In genomic region chr11:61118406-61118805, GRCh38 we compare ENCODE assay signal across 24 cellular contexts. TPM values are rescaled to one million over a fixed set of nuclear protein-coding genes. Genes with fewer than 3 reads are reported as not detected.
DNase-seq lines count a peak whose midpoint lies in the region; ATAC-seq and TF ChIP-seq lines count a peak whose summit lies in the region.
"Had no signal": no experiment of that assay in that cellular context is flagged by ENCODE, and none has a peak within 500 bp of the region (broad histone marks: within the 10 kb centered on the region; RNA-seq: fewer than 3 reads in every experiment).

No MANE protein-coding gene starts in this region.

- CTCF ChIA-PET in activated CD8-positive, alpha-beta memory T cell treated with anti-CD3 and anti-CD28 coated beads, Interleukin-2, amount 10 ng/mL, durations not matched to agents 7 days and 5 days (lab: Charles Lee), result interaction anchor here (1.2 to 2.5 kb wide), 4 partner anchors 8 to 148 kb away, joined by 3 to 9 read pairs (median 6); no protein-coding TSS in a partner anchor
- CTCF ChIA-PET in CD8-positive, alpha-beta memory T cell (lab: Charles Lee), result interaction anchor here (1.6 to 1.7 kb wide), 2 partner anchors 13 to 76 kb away, joined by 3 to 4 read pairs; no protein-coding TSS in a partner anchor

- peaks cover 60% of the 10 kb centered on the region for H3K4me1 Mint-ChIP-seq in activated CD8-positive, alpha-beta memory T cell treated with anti-CD3 and anti-CD28 coated beads, Interleukin-2, amount 10 ng/mL, durations not matched to agents 7 days and 5 days
- H3K4me1 Mint-ChIP-seq in CD8-positive, alpha-beta memory T cell, result peaks cover 45 to 84% (median 75%) of the 10 kb centered on the region in 3 donors
- peaks cover 62% of the 10 kb centered on the region for H3K4me1 Mint-ChIP-seq in activated T-helper 2 cell treated with anti-CD3 and anti-CD28 coated beads, Interferon-gamma antibody, Interleukin-2, Interleukin-4, amounts not matched to agents 10 μg/mL and 5 μg/mL and 100 μg/mL, durations not matched to agents 14 hours and 24 hours and 36 hours (ENCODE audit: low read depth)
- peaks cover 19% of the 10 kb centered on the region for H3K4me1 Mint-ChIP-seq in neural progenitor cell

- ATAC-seq in activated CD8-positive, alpha-beta memory T cell treated with anti-CD3 and anti-CD28 coated beads, Interleukin-2, amount 10 ng/mL, durations not matched to agents 7 days and 5 days, result no peak
- no peak for ATAC-seq in HG02840 (IDR thresholded peaks at IDR 0.05; ENCODE audit: low FRiP score, unreplicated experiment)
- ATAC-seq in upper lobe of left lung (ENCODE audit: low FRiP score in 2 of 2), result no peak
- ATAC-seq: left ventricle myocardium superior had no signal

- TF ChIP-seq CTCF in neural progenitor cell (IDR thresholded peaks at IDR 0.05) (no peak), upper lobe of left lung (IDR thresholded peaks at IDR 0.05) (no peak)

- peaks cover 67% of the 10 kb centered on the region for H3K36me3 Mint-ChIP-seq in activated CD8-positive, alpha-beta memory T cell treated with anti-CD3 and anti-CD28 coated beads, Interleukin-2, amount 10 ng/mL, durations not matched to agents 7 days and 5 days
- peaks cover 23 to 88% (median 23%) of the 10 kb centered on the region in 3 donors for H3K36me3 Mint-ChIP-seq in CD8-positive, alpha-beta memory T cell
- peaks cover 94% of the 10 kb centered on the region for H3K36me3 Mint-ChIP-seq in activated T-helper 2 cell treated with anti-CD3 and anti-CD28 coated beads, Interferon-gamma antibody, Interleukin-2, Interleukin-4, amounts not matched to agents 10 μg/mL and 5 μg/mL and 100 μg/mL, durations not matched to agents 14 hours and 24 hours and 36 hours (ENCODE audit: low read depth)
- H3K36me3 Mint-ChIP-seq in neural progenitor cell, result peaks cover 2% of the 10 kb centered on the region

- no peak for TF ChIP-seq POLR2A in upper lobe of left lung (IDR thresholded peaks at IDR 0.05)

- no peak overlapping the region for H2AFZ ChIP-seq in neural progenitor cell (replicated peaks)

- peaks cover 3% of the 10 kb centered on the region for H3K9me3 Mint-ChIP-seq in activated CD8-positive, alpha-beta memory T cell treated with anti-CD3 and anti-CD28 coated beads, Interleukin-2, amount 10 ng/mL, durations not matched to agents 7 days and 5 days (ENCODE audit: low read depth)
- H3K9me3 Mint-ChIP-seq in CD8-positive, alpha-beta memory T cell, result no peaks in the 10 kb centered on the region
- H3K9me3 Mint-ChIP-seq in activated T-helper 2 cell treated with anti-CD3 and anti-CD28 coated beads, Interferon-gamma antibody, Interleukin-2, Interleukin-4, amounts not matched to agents 10 μg/mL and 5 μg/mL and 100 μg/mL, durations not matched to agents 14 hours and 24 hours and 36 hours, result peaks cover 5% of the 10 kb centered on the region
- H3K9me3 Mint-ChIP-seq in neural progenitor cell, result no peaks in the 10 kb centered on the region

- peak overlapping the region; percentile 8 for H3K27ac Mint-ChIP-seq in activated CD8-positive, alpha-beta memory T cell treated with anti-CD3 and anti-CD28 coated beads, Interleukin-2, amount 10 ng/mL, durations not matched to agents 7 days and 5 days
- peak overlapping the region in 7 of 8 donors; percentile 23 to 99 (median 83) for H3K27ac Mint-ChIP-seq in CD8-positive, alpha-beta memory T cell
- H3K27ac Mint-ChIP-seq in activated T-helper 2 cell treated with anti-CD3 and anti-CD28 coated beads, Interferon-gamma antibody, Interleukin-2, Interleukin-4, amounts not matched to agents 10 μg/mL and 5 μg/mL and 100 μg/mL, durations not matched to agents 14 hours and 24 hours and 36 hours, result peak overlapping the region; percentile 86
- H3K27ac Mint-ChIP-seq in neural progenitor cell, result peak overlapping the region; percentile 40

- H3K36me3 ChIP-seq in CD8-positive, alpha-beta memory T cell (ENCODE audit: insufficient read depth, low read length), result peaks cover 57% of the 10 kb centered on the region
- no peaks in the 10 kb centered on the region for H3K36me3 ChIP-seq in neural progenitor cell
- no peaks in the 10 kb centered on the region for H3K36me3 ChIP-seq in upper lobe of left lung
- H3K36me3 ChIP-seq: brain microvascular endothelial cell, prostate gland, WERI-Rb-1 had no signal

- no peaks in the 10 kb centered on the region for H3K79me2 ChIP-seq in neural progenitor cell (ENCODE audit: low read depth)

- WGBS in upper lobe of left lung, 2 donors, result 86 to 87% methylated on average over 8 to 9 of the region's 9 CpGs

- H4K20me1 ChIP-seq in neural progenitor cell (ENCODE audit: low read depth), result no peaks in the 10 kb centered on the region

- H3F3A ChIP-seq in neural progenitor cell (ENCODE audit: low read depth), result no peaks in the 10 kb centered on the region

- no peaks in the 10 kb centered on the region for H3K27me3 ChIP-seq in CD8-positive, alpha-beta memory T cell (ENCODE audit: insufficient read depth, low read length, poor library complexity, severe bottlenecking)
- H3K27me3 ChIP-seq in neural progenitor cell (no peaks in the 10 kb centered on the region), upper lobe of left lung (no peaks in the 10 kb centered on the region)
- H3K27me3 ChIP-seq: brain microvascular endothelial cell had no signal

- no peak overlapping the region for H3K9ac ChIP-seq in neural progenitor cell

- H3K27ac ChIP-seq in CD8-positive, alpha-beta memory T cell (ENCODE audit: low read depth, low read length), result no peak overlapping the region
- H3K27ac ChIP-seq in neural progenitor cell, result no peak overlapping the region
- H3K27ac ChIP-seq in upper lobe of left lung, result no peak overlapping the region
- H3K27ac ChIP-seq: brain microvascular endothelial cell, prostate gland, WERI-Rb-1 had no signal

- peaks cover 70% of the 10 kb centered on the region for H3K4me1 ChIP-seq in CD8-positive, alpha-beta memory T cell (ENCODE audit: insufficient read depth, low read length)
- H3K4me1 ChIP-seq in neural progenitor cell (peaks cover 8% of the 10 kb centered on the region), upper lobe of left lung (no peaks in the 10 kb centered on the region)

- H3K4me3 Mint-ChIP-seq in activated CD8-positive, alpha-beta memory T cell treated with anti-CD3 and anti-CD28 coated beads, Interleukin-2, amount 10 ng/mL, durations not matched to agents 7 days and 5 days, result no peak overlapping the region
- peak overlapping the region in 1 of 7 donors; percentile 33 for H3K4me3 Mint-ChIP-seq in CD8-positive, alpha-beta memory T cell
- no peak overlapping the region for H3K4me3 Mint-ChIP-seq in activated T-helper 2 cell treated with anti-CD3 and anti-CD28 coated beads, Interferon-gamma antibody, Interleukin-2, Interleukin-4, amounts not matched to agents 10 μg/mL and 5 μg/mL and 100 μg/mL, durations not matched to agents 14 hours and 24 hours and 36 hours (ENCODE audit: low read depth)
- no peak overlapping the region for H3K4me3 Mint-ChIP-seq in neural progenitor cell

- no peak for DNase-seq in activated CD8-positive, alpha-beta memory T cell treated with anti-CD3 and anti-CD28 coated beads, Interleukin-2, amount 10 ng/mL, durations not matched to agents 7 days and 5 days
- no peak for DNase-seq in activated CD8-positive, alpha-beta memory T cell treated with anti-CD3 and anti-CD28 coated beads for 24 hours
- no peak for DNase-seq in CD8-positive, alpha-beta memory T cell
- DNase-seq in activated T-helper 2 cell treated with anti-CD3 and anti-CD28 coated beads, Interferon-gamma antibody, Interleukin-2, Interleukin-4, amounts not matched to agents 10 μg/mL and 5 μg/mL and 100 μg/mL, durations not matched to agents 14 hours and 24 hours and 36 hours (ENCODE audit: low spot score), result no peak
- DNase-seq in neural progenitor cell (ENCODE audit: low spot score) (no peak), NCI-H1436 (lab: John Stamatoyannopoulos, UW) (no peak), upper lobe of left lung (no peak)
- DNase-seq: activated CD4-positive, alpha-beta T cell treated with anti-CD3 and anti-CD28 coated beads, Interleukin-2, amount 50 U/mL, for 4 hours; brain microvascular endothelial cell; effector CD4-positive, alpha-beta T cell; IMR-90; left ventricle myocardium superior; NCI-H1694; nucleus accumbens; stimulated activated naive CD4-positive, alpha-beta T cell treated with Interleukin-2 at 50 U/mL for 16 hours; WERI-Rb-1 had no signal

- no peak overlapping the region for H3K4me2 ChIP-seq in neural progenitor cell

- no peaks in the 10 kb centered on the region for H3K9me3 ChIP-seq in CD8-positive, alpha-beta memory T cell (ENCODE audit: low read length)
- no peaks in the 10 kb centered on the region for H3K9me3 ChIP-seq in neural progenitor cell (ENCODE audit: low read depth)
- H3K9me3 ChIP-seq in upper lobe of left lung, result no peaks in the 10 kb centered on the region
- H3K9me3 ChIP-seq: prostate gland had no signal

- no peak for TF ChIP-seq EP300 in upper lobe of left lung (IDR thresholded peaks at IDR 0.05)

- H3K4me3 ChIP-seq in CD8-positive, alpha-beta memory T cell (ENCODE audit: low read length), result no peak overlapping the region
- H3K4me3 ChIP-seq in neural progenitor cell, result no peak overlapping the region
- H3K4me3 ChIP-seq in upper lobe of left lung, result no peak overlapping the region
- H3K4me3 ChIP-seq: prostate gland had no signal

- POLR2A ChIA-PET in CD8-positive, alpha-beta memory T cell (lab: Charles Lee), result interaction anchor here (0.6 to 1.0 kb wide), 2 partner anchors 43 to 138 kb away, joined by 4 to 7 read pairs; partner anchors contain the start of gene VPS37C

- intact Hi-C loops in activated T-helper 2 cell treated with anti-CD3 and anti-CD28 coated beads, Interferon-gamma antibody, Interleukin-2, Interleukin-4, amounts not matched to agents 10 μg/mL and 5 μg/mL and 100 μg/mL, durations not matched to agents 14 hours and 24 hours and 36 hours (cut with micrococcal nuclease), result no loop called here

- H3K27me3 Mint-ChIP-seq in activated CD8-positive, alpha-beta memory T cell treated with anti-CD3 and anti-CD28 coated beads, Interleukin-2, amount 10 ng/mL, durations not matched to agents 7 days and 5 days, result no peaks in the 10 kb centered on the region
- H3K27me3 Mint-ChIP-seq in CD8-positive, alpha-beta memory T cell, result peaks cover 0 to 1% of the 10 kb centered on the region in 2 donors
- H3K27me3 Mint-ChIP-seq in activated T-helper 2 cell treated with anti-CD3 and anti-CD28 coated beads, Interferon-gamma antibody, Interleukin-2, Interleukin-4, amounts not matched to agents 10 μg/mL and 5 μg/mL and 100 μg/mL, durations not matched to agents 14 hours and 24 hours and 36 hours (ENCODE audit: low read depth), result no peaks in the 10 kb centered on the region
- H3K27me3 Mint-ChIP-seq in neural progenitor cell (ENCODE audit: insufficient read depth, low read depth), result peaks cover 7% of the 10 kb centered on the region

RNA-seq across cellular contexts. Expression of gene CD5, which starts 16.1 kb away (rescaled TPM):
- total RNA-seq in activated CD8-positive, alpha-beta memory T cell treated with anti-CD3 and anti-CD28 coated beads, Interleukin-2, amount 10 ng/mL, durations not matched to agents 7 days and 5 days, result 100 to 1,000 TPM; 134 to 152 TPM
- total RNA-seq in CD8-positive, alpha-beta memory T cell, result 100 to 1,000 TPM; 169 to 175 TPM
- 156 TPM for polyA plus RNA-seq in CD8-positive, alpha-beta memory T cell
- total RNA-seq in activated T-helper 2 cell treated with anti-CD3 and anti-CD28 coated beads, Interferon-gamma antibody, Interleukin-2, Interleukin-4, amounts not matched to agents 10 μg/mL and 5 μg/mL and 100 μg/mL, durations not matched to agents 14 hours and 24 hours and 36 hours, result 395 and 399 TPM in 2 replicates
- total RNA-seq in neural progenitor cell (ENCODE audit: low replicate concordance), result not detected in 2 replicates
- total RNA-seq in upper lobe of left lung, result 1 to 10 TPM; 1.2 to 3.1 (median 2.1) TPM
- total RNA-seq: A673, fibroblast of villous mesenchyme, H1, IMR-90, myocyte, NCI-H460 had no signal
- polyA plus RNA-seq: H1, IMR-90, keratinocyte had no signal

RNA-seq across cellular contexts. Expression of gene VPS37C, which starts 42.8 kb away (rescaled TPM):
- 1 to 10 TPM; 5.4 to 5.6 TPM for total RNA-seq in activated CD8-positive, alpha-beta memory T cell treated with anti-CD3 and anti-CD28 coated beads, Interleukin-2, amount 10 ng/mL, durations not matched to agents 7 days and 5 days
- total RNA-seq in CD8-positive, alpha-beta memory T cell, result 10 to 100 TPM in 1 of 2 experiments, 1 to 10 TPM in 1; 8.4 to 10.3 TPM
- polyA plus RNA-seq in CD8-positive, alpha-beta memory T cell, result 1.3 TPM
- total RNA-seq in activated T-helper 2 cell treated with anti-CD3 and anti-CD28 coated beads, Interferon-gamma antibody, Interleukin-2, Interleukin-4, amounts not matched to agents 10 μg/mL and 5 μg/mL and 100 μg/mL, durations not matched to agents 14 hours and 24 hours and 36 hours, result 10.6 and 12.5 TPM in 2 replicates
- total RNA-seq in neural progenitor cell (ENCODE audit: low replicate concordance), result 9.9 and 19.9 TPM in 2 replicates
- total RNA-seq in upper lobe of left lung, result 10 to 100 TPM; 14.7 to 42.0 (median 24.3) TPM

Comparison
In these comparisons a context has a peak if more than half of its experiments do, and no peak if none do; other contexts are left out.
1. H3K27ac Mint-ChIP-seq: peak in every context shown above with its lines; median percentile 86 in activated T-helper 2 cell treated with anti-CD3 and anti-CD28 coated beads, Interferon-gamma antibody, Interleukin-2, Interleukin-4, amounts not matched to agents 10 μg/mL and 5 μg/mL and 100 μg/mL, durations not matched to agents 14 hours and 24 hours and 36 hours; 83 in CD8-positive, alpha-beta memory T cell; 40 in neural progenitor cell; 8 in activated CD8-positive, alpha-beta memory T cell treated with anti-CD3 and anti-CD28 coated beads, Interleukin-2, amount 10 ng/mL, durations not matched to agents 7 days and 5 days.
2. RNA of gene CD5, which starts 16.1 kb away (total RNA-seq): 395 to 399 TPM in activated T-helper 2 cell treated with anti-CD3 and anti-CD28 coated beads, Interferon-gamma antibody, Interleukin-2, Interleukin-4, amounts not matched to agents 10 μg/mL and 5 μg/mL and 100 μg/mL, durations not matched to agents 14 hours and 24 hours and 36 hours, 169 to 175 TPM in CD8-positive, alpha-beta memory T cell and 134 to 152 TPM in activated CD8-positive, alpha-beta memory T cell treated with anti-CD3 and anti-CD28 coated beads, Interleukin-2, amount 10 ng/mL, durations not matched to agents 7 days and 5 days; 1.2 to 3.1 TPM in upper lobe of left lung and not detected in neural progenitor cell; every median in the first group is over 10 times any median in the second.